ENCODE assay signal across 14 cellular contexts in the genomic region with DNA sequence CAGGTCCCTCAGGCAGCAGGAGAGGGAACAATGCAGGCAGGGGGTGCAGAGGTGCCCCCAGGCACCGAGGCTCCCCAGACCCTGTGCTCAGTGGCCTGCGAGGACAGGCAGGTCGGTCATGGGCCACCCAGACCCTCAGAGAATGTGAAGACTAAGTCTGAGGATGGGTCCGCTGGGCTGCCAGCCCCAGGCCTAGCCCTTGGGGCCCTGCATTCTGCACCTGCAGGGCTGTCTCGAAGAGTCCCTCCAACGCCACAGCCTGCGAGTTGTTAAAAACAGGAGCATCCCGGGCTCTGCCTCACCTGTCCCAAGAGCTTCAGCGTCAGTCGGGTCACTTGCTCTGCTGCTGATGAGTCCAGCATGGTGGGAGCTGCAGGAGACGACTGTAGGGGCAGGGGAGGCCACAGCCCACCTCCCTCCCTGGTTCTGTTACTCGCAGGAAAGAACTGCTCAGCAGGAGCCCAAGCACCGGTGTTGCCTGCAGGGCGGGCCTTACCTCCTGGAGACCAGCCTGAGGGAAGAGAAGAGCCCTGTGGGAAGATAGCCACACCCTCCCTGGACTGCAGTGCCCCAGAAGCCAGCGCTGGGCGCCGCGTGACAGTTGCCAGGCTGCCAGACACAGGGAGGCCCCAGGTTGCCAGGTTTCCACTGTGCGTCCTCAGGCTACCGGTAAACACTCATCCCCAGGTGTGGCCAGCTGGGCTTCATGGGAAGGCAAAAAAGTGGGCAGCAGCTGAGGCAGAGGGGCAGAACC. TPM values are rescaled to one million over a fixed set of nuclear protein-coding genes. Genes with fewer than 3 reads are reported as not detected.
DNase-seq lines count a peak whose midpoint lies in the region; ATAC-seq and TF ChIP-seq lines count a peak whose summit lies in the region.
"Had no signal": no experiment of that assay in that cellular context is flagged by ENCODE, and none has a peak within 500 bp of the region (broad histone marks: within the 10 kb centered on the region; RNA-seq: fewer than 3 reads in every experiment).

No MANE protein-coding gene starts in this region.

- no peak overlapping the region for H3K4me3 Mint-ChIP-seq in CD14-positive monocyte

- WGBS in ovary, 3 donors, result 72 to 78% (median 72%) methylated on average over 20 of the region's 20 CpGs

- peaks cover 0 to 1% (median 0%) of the 10 kb centered on the region in 3 donors for H3K27me3 Mint-ChIP-seq in CD14-positive monocyte (ENCODE audit: low read depth in 3 of 3)

- no peak overlapping the region for H3K27ac ChIP-seq in ovary
- H3K27ac ChIP-seq: sigmoid colon, suprapubic skin had no signal

- peaks cover 36% of the 10 kb centered on the region for H3K4me1 Mint-ChIP-seq in CD14-positive monocyte

- peaks cover 6 to 30% of the 10 kb centered on the region in 2 donors for H3K36me3 Mint-ChIP-seq in CD14-positive monocyte

- no peak for TF ChIP-seq EP300 in ovary (IDR thresholded peaks at IDR 0.05)

- intact Hi-C loops in CD14-positive monocyte (cut with micrococcal nuclease) (no loop called here), ovary (cut with DNase I) (no loop called here)

- TF ChIP-seq POLR2A in ovary (IDR thresholded peaks at IDR 0.05), result no peak

- DNase-seq in DMS153 (lab: John Stamatoyannopoulos, UW), result peak; percentile 84
- DNase-seq in M059J (ENCODE audit: low read depth), result peak; percentile 58
- DNase-seq in NT2/D1 (ENCODE audit: low read depth, low spot score), result no peak
- peak; percentile 18 for DNase-seq in kidney tubule cell (ENCODE audit: low spot score)
- DNase-seq in CD14-positive monocyte (ENCODE audit: low spot score), result no peak
- DNase-seq in ovary, result no peak
- DNase-seq in glomerular visceral epithelial cell (ENCODE audit: extremely low spot score), result no peak
- DNase-seq: amniotic stem cell; effector CD8-positive, alpha-beta T cell; KBM-7; sigmoid colon; T1000 had no signal

- peaks cover 0 to 4% (median 0%) of the 10 kb centered on the region in 7 donors for H3K9me3 Mint-ChIP-seq in CD14-positive monocyte

- H3K36me3 ChIP-seq in NT2/D1 (ENCODE audit: insufficient read depth, insufficient read length, low read length) (peaks cover 80% of the 10 kb centered on the region), ovary (no peaks in the 10 kb centered on the region)
- H3K36me3 ChIP-seq: sigmoid colon had no signal

- H3K27me3 ChIP-seq in NT2/D1 (ENCODE audit: insufficient read depth, insufficient read length), result no peaks in the 10 kb centered on the region
- no peaks in the 10 kb centered on the region for H3K27me3 ChIP-seq in ovary
- H3K27me3 ChIP-seq: sigmoid colon, suprapubic skin had no signal

- ATAC-seq in HG02973 (IDR thresholded peaks at IDR 0.05; ENCODE audit: unreplicated experiment), result no peak

- H3K4me3 ChIP-seq in NT2/D1 (ENCODE audit: insufficient read length, low read depth) (no peak overlapping the region), ovary (no peak overlapping the region)
- H3K4me3 ChIP-seq: sigmoid colon, suprapubic skin had no signal

- H3K27ac Mint-ChIP-seq in CD14-positive monocyte, result peak overlapping the region in 3 of 7 donors; percentile 21 to 73 (median 49)

- TF ChIP-seq CTCF in CD14-positive monocyte (IDR thresholded peaks at IDR 0.05) (no peak), ovary (IDR thresholded peaks at IDR 0.05) (no peak)

- H3K4me1 ChIP-seq in NT2/D1 (ENCODE audit: insufficient read depth, insufficient read length) (peaks cover 23% of the 10 kb centered on the region), ovary (ENCODE audit: insufficient read depth) (peaks cover 8% of the 10 kb centered on the region)

- no peaks in the 10 kb centered on the region for H3K9me3 ChIP-seq in NT2/D1 (ENCODE audit: insufficient read depth, low read length)
- no peaks in the 10 kb centered on the region for H3K9me3 ChIP-seq in ovary
- H3K9me3 ChIP-seq: sigmoid colon, suprapubic skin had no signal

- H3K9ac ChIP-seq in NT2/D1 (ENCODE audit: insufficient read length, low read depth), result peak overlapping the region; percentile 66

RNA-seq across cellular contexts. Expression of a gene that starts 5.8 kb away (rescaled TPM):
- 11.2 and 16.2 TPM in 2 replicates for total RNA-seq in M059J (2014; rRNA removed; shearing (Covaris generic))
- under 1 TPM; 0.15 to 0.21 TPM for polyA plus RNA-seq in CD14-positive monocyte
- total RNA-seq in ovary, result 10 to 100 TPM in 1 of 7 donors, 1 to 10 TPM in 6; 1.6 to 26.8 (median 2.3) TPM
- 1 to 10 TPM in 1 of 2 donors, under 1 TPM in 1; 0.63 to 2.7 TPM for polyA plus RNA-seq in ovary

RNA-seq across cellular contexts. Expression of a gene that starts 6.1 kb away (rescaled TPM):
- 17.0 and 29.0 TPM in 2 replicates for total RNA-seq in M059J (2014; rRNA removed; shearing (Covaris generic))
- polyA plus RNA-seq in CD14-positive monocyte, result 1 to 10 TPM; 4.2 to 5.1 TPM
- 10 to 100 TPM; 14.7 to 28.2 (median 24.0) TPM for total RNA-seq in ovary
- polyA plus RNA-seq in ovary, result 10 to 100 TPM; 11.1 to 11.4 TPM

RNA-seq across cellular contexts. Expression of a gene that starts 31.7 kb away (rescaled TPM):
- total RNA-seq in M059J (2014; rRNA removed; shearing (Covaris generic)), result 26.4 and 34.9 TPM in 2 replicates
- 1 to 10 TPM; 4.1 to 5.2 TPM for polyA plus RNA-seq in CD14-positive monocyte
- 10 to 100 TPM; 10.7 to 22.6 (median 14.9) TPM for total RNA-seq in ovary
- 10 to 100 TPM; 16.4 to 27.9 TPM for polyA plus RNA-seq in ovary

RNA-seq across cellular contexts. Expression of a gene that starts 32.5 kb away (rescaled TPM):
- 33.6 and 54.6 TPM in 2 replicates for total RNA-seq in M059J (2014; rRNA removed; shearing (Covaris generic))
- polyA plus RNA-seq in CD14-positive monocyte (10 to 100 TPM; 30.9 to 32.7 TPM), ovary (10 to 100 TPM; 35.9 to 50.4 TPM)
- 10 to 100 TPM; 58.2 to 89.3 (median 84.5) TPM for total RNA-seq in ovary

Comparison
In these comparisons a context has a peak if more than half of its experiments do, and no peak if none do; other contexts are left out.
1. DNase-seq: peak in DMS153 (single experiment), M059J (single experiment) and kidney tubule cell (single experiment); none in NT2/D1 (single experiment), CD14-positive monocyte (single experiment), ovary (0 of 5) and glomerular visceral epithelial cell (single experiment).